In the genomic region with DNA sequence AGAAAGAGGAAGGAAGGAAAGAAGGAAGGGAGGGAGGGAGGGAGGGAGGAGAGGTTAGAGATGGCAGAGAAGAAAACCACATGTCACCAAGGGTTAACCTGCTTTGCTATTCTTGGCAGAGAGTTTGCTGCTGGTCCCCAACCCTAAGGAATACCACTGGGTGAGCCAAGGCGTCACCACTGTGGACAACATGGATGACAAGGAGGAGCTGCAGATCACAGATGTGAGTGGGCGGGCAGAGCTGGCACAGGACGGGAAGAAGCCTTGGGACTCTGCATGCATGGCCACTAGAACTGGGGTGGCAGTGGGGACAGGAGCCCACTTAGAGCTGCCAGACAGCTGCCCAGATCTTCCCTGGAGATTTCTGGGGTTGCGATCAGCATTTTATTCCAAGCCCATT, we compare ENCODE assay signal across 1 cellular context.
TF ChIP-seq lines count a peak whose summit lies in the region.

No MANE protein-coding gene starts in this region.

TF ChIP-seq in K562, 482 proteins besides CTCF, POLR2A, EP300 and RAD21 (continued from another document):
- no peak for TF ChIP-seq HNRNPLL (IDR thresholded peaks at IDR 0.05; ENCODE audit: low read depth, low read length, poor library complexity, severe bottlenecking)
